8 cellular contexts compared by ENCODE assay signal in genomic region chr3:189961525-189962161, GRCh38.
DNase-seq lines count a peak whose midpoint lies in the region; ATAC-seq lines count a peak whose summit lies in the region.

No MANE protein-coding gene starts in this region.

- peaks cover 27% of the 10 kb centered on the region for H3K27me3 Mint-ChIP-seq in central memory CD8-positive, alpha-beta T cell

- no peak overlapping the region for H3K4me3 Mint-ChIP-seq in central memory CD8-positive, alpha-beta T cell

- ATAC-seq in GM19043 (IDR thresholded peaks at IDR 0.05; ENCODE audit: low read depth, unreplicated experiment) (peak; percentile 83), HG03432 (IDR thresholded peaks at IDR 0.05; ENCODE audit: unreplicated experiment) (peak; percentile 86), left colon (peak; percentile 84)
- no peak for ATAC-seq in central memory CD8-positive, alpha-beta T cell (replicated peaks; ENCODE audit: extremely low read depth, poor library complexity, severe bottlenecking)

- no peaks in the 10 kb centered on the region for H3K9me3 Mint-ChIP-seq in central memory CD8-positive, alpha-beta T cell

- H3K36me3 Mint-ChIP-seq in central memory CD8-positive, alpha-beta T cell (ENCODE audit: insufficient read depth) = no peaks in the 10 kb centered on the region

- intact Hi-C loops in left colon (cut with DNase I, micrococcal nuclease) = loop anchor here in 1 of 2 donors (10.0 kb wide), 1 partner anchor 233 kb away; no protein-coding TSS in a partner anchor

- no peaks in the 10 kb centered on the region for H3K4me1 Mint-ChIP-seq in central memory CD8-positive, alpha-beta T cell

- H3K27ac Mint-ChIP-seq in central memory CD8-positive, alpha-beta T cell (ENCODE audit: low read depth) = no peak overlapping the region

- peak; percentile 90 for DNase-seq in AG20443 (ENCODE audit: low spot score)
- DNase-seq in NCI-H345 treated with DMSO at 0.1 percent for 48 hours (lab: John Stamatoyannopoulos, UW; ENCODE audit: unreplicated experiment) = peak; percentile 78
- peak; percentile 44 for DNase-seq in activated CD4-positive, CD25-positive, alpha-beta regulatory T cell treated with anti-CD3 and anti-CD28 coated beads, Interleukin-2, amount 50 U/mL, for 16 hours (ENCODE audit: low read depth, low spot score)
- DNase-seq in central memory CD8-positive, alpha-beta T cell (ENCODE audit: low spot score in 2 of 2) = peak; percentile 31 to 35
- DNase-seq in left colon = peak; percentile 54 to 73
- DNase-seq in stimulated activated CD4-positive, alpha-beta T cell treated with anti-CD3 and anti-CD28 coated beads, Interleukin-4, amount 100 ng/mL, for 24 hours = peak; percentile 79

Comparison
In these comparisons a context has a peak if more than half of its experiments do, and no peak if none do; other contexts are left out.
1. DNase-seq: peak in every context shown above with its lines; median percentile 90 in AG20443; 79 in stimulated activated CD4-positive, alpha-beta T cell treated with anti-CD3 and anti-CD28 coated beads, Interleukin-4, amount 100 ng/mL, for 24 hours; 78 in NCI-H345 treated with DMSO at 0.1 percent for 48 hours; 64 in left colon; 44 in activated CD4-positive, CD25-positive, alpha-beta regulatory T cell treated with anti-CD3 and anti-CD28 coated beads, Interleukin-2, amount 50 U/mL, for 16 hours; 33 in central memory CD8-positive, alpha-beta T cell.